2 cellular contexts compared by ENCODE assay signal in genomic region chr1:202214089-202214843, GRCh38.
A peak's percentile ranks its signal among the peaks of the same experiment; 100 is the strongest.
TF ChIP-seq lines count a peak whose summit lies in the region.

No MANE protein-coding gene starts in this region.

TF ChIP-seq in HEK293, 187 proteins besides CTCF, POLR2A, EP300 and RAD21 (continued from another document):
- TF ChIP-seq BCL11B (tag by site-specific recombination; IDR thresholded peaks at IDR 0.05; ENCODE audit: low read depth) (no peak), ZNF155 (tag by site-specific recombination; IDR thresholded peaks at IDR 0.05) (no peak), RBAK (tag by site-specific recombination; IDR thresholded peaks at IDR 0.05) (no peak), ZIC2 (tag by site-specific recombination; IDR thresholded peaks at IDR 0.05) (no peak), ZNF768 (tag by site-specific recombination; IDR thresholded peaks at IDR 0.05) (no peak), GFI1B (tag by site-specific recombination; IDR thresholded peaks at IDR 0.05) (no peak)
TF ChIP-seq in HEK293: peak in this region for 0.

TF ChIP-seq in WTC11, 78 proteins besides CTCF, POLR2A, EP300 and RAD21 (continued from another document):
- TF ChIP-seq TCF7 (CRISPR knock-in tag; IDR thresholded peaks at IDR 0.05; ENCODE audit: low read depth), result peak; percentile 76; the same call in 1 of the 2 replicates
- TF ChIP-seq AR (CRISPR knock-in tag; IDR thresholded peaks at IDR 0.05), result no peak
- TF ChIP-seq ZNF396 (CRISPR knock-in tag; IDR thresholded peaks at IDR 0.05; ENCODE audit: borderline replicate concordance), result no peak
- no peak for TF ChIP-seq MXD4 (CRISPR knock-in tag; IDR thresholded peaks at IDR 0.05; ENCODE audit: borderline replicate concordance)
- no peak for TF ChIP-seq USF2 (CRISPR knock-in tag; IDR thresholded peaks at IDR 0.05)
- TF ChIP-seq FOXP4 (CRISPR knock-in tag; IDR thresholded peaks at IDR 0.05), result peak; percentile 64; the same call in 1 of the 2 replicates
- TF ChIP-seq ZNF263 (CRISPR knock-in tag; IDR thresholded peaks at IDR 0.05; ENCODE audit: low read depth), result no peak
- TF ChIP-seq SMAD3 (CRISPR knock-in tag; IDR thresholded peaks at IDR 0.05; ENCODE audit: borderline replicate concordance), result 0 out of 2 replicates have a peak, but pooled peaks have one; percentile 30
- no peak for TF ChIP-seq ZMAT4 (CRISPR knock-in tag; IDR thresholded peaks at IDR 0.05)
- TF ChIP-seq ZNF281 (CRISPR knock-in tag; IDR thresholded peaks at IDR 0.05), result no peak
- 0 out of 2 replicates have a peak, but pooled peaks have one; percentile 55 for TF ChIP-seq NFE2L1 (CRISPR knock-in tag; IDR thresholded peaks at IDR 0.05)
TF ChIP-seq in WTC11: peak in this region for 8.
